In genomic region chr15:40953713-40954074, GRCh38 we compare ENCODE assay signal across 1 cellular context.
TF ChIP-seq lines count a peak whose summit lies in the region.

No MANE protein-coding gene starts in this region.

TF ChIP-seq in H1, 55 proteins besides CTCF, POLR2A, EP300 and RAD21:
- TF ChIP-seq SAP30 (IDR thresholded peaks at IDR 0.05; ENCODE audit: insufficient read depth, insufficient replicate concordance, low read length) = peak; percentile 67
- no peak for TF ChIP-seq BCL11A (IDR thresholded peaks at IDR 0.05; ENCODE audit: low read depth in 2 of 2, low read length in 2 of 2)
- TF ChIP-seq PHF8 (conservative IDR thresholded peaks at IDR 0.05; ENCODE audit: low read depth, low read length) = peak; percentile 1; the same call in 1 of the 2 replicates
- no peak for TF ChIP-seq KDM5A (IDR thresholded peaks at IDR 0.05; ENCODE audit: low read length)
- no peak for TF ChIP-seq JUN (IDR thresholded peaks at IDR 0.05; ENCODE audit: low read depth, low read length)
TF ChIP-seq in H1: peak in this region for 2.
